Comparison of ENCODE assay signal across 8 cellular contexts in the genomic region with DNA sequence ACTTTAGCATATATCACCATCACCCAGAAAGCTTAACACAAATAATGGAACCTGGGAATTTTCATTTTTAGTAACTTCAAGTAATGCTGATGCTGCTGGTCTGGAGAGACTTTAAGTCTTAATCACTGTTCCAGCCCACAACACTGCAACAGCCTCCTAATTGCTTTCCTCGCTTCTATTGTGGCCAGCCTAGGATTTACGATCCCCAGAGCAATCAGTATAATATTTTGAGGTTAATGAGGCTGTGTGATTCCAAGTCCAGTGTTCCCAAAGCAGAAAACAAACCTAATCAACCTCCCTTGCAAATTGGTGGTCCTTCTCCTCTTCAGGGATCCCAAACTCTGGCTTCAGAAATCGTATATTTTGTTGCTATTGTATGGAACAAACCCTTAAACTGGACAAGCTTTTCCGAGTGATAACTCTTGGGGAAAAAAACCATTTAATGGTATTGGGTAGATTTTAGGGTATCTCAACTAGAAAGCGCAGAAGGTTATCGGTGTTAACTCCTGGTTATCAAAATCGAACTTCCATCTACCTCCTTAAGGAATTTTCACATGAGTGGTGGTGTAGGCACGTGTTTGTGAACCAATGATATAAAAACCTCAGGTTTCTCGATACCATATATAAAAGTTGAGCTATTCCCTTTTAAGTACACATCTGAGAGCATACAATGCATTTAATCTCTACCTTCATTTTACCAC. TPM values are rescaled to one million over a fixed set of nuclear protein-coding genes. Genes with fewer than 3 reads are reported as not detected.
DNase-seq lines count a peak whose midpoint lies in the region; ATAC-seq and TF ChIP-seq lines count a peak whose summit lies in the region.

No MANE protein-coding gene starts in this region.

- H4K20me1 ChIP-seq in Loucy (ENCODE audit: insufficient read depth, low read length, poor library complexity, severe bottlenecking) (peaks cover 33% of the 10 kb centered on the region), neural cell (ENCODE audit: insufficient read depth) (no peaks in the 10 kb centered on the region)

- H3K79me2 ChIP-seq in Loucy (ENCODE audit: insufficient read depth, low read length) = peaks cover 58% of the 10 kb centered on the region
- H3K79me2 ChIP-seq in neural cell (replicated peaks; ENCODE audit: insufficient read depth, low read length) = peaks cover 54% of the 10 kb centered on the region

- TF ChIP-seq EP300 in neural cell (conservative IDR thresholded peaks at IDR 0.05; ENCODE audit: poor library complexity, severe bottlenecking) = no peak

- peaks cover 50% of the 10 kb centered on the region for H3K4me1 ChIP-seq in Loucy (ENCODE audit: insufficient read depth, low read length, poor library complexity, severe bottlenecking)

- peaks cover 53% of the 10 kb centered on the region for H3K4me1 Mint-ChIP-seq in CD14-positive monocyte

- H3K27ac Mint-ChIP-seq in CD14-positive monocyte = peak overlapping the region in 6 of 7 donors; percentile 56 to 90 (median 78)

- DNase-seq in CD14-positive monocyte (ENCODE audit: low spot score) (no peak), coronary artery (ENCODE audit: low spot score) (no peak), GF-D8 (lab: John Stamatoyannopoulos, UW) (no peak)
- DNase-seq in central memory CD4-positive, alpha-beta T cell = no peak

- H3K27ac ChIP-seq in coronary artery (peak overlapping the region; percentile 70 to 76), neural cell (ENCODE audit: low read length) (peak overlapping the region; percentile 58)

- H3K4me2 ChIP-seq in Loucy (ENCODE audit: low read depth, low read length, poor library complexity, severe bottlenecking) (peak overlapping the region; percentile 92), neural cell (ENCODE audit: low read length) (peak overlapping the region; percentile 84)

- H3K4me3 ChIP-seq in Loucy (ENCODE audit: low read length, poor library complexity, severe bottlenecking) = peak overlapping the region; percentile 88
- H3K4me3 ChIP-seq in coronary artery = peak overlapping the region; percentile 68
- H3K4me3 ChIP-seq in neural cell (ENCODE audit: low read length) = peak overlapping the region; percentile 64

- H3K4me3 Mint-ChIP-seq in CD14-positive monocyte = peak overlapping the region; percentile 79 to 91

- H3K9ac ChIP-seq in Loucy (ENCODE audit: low read depth, low read length, poor library complexity, severe bottlenecking) (peak overlapping the region; percentile 89), neural cell (ENCODE audit: low read length) (peak overlapping the region; percentile 60)

- TF ChIP-seq RAD21 in neural cell (conservative IDR thresholded peaks at IDR 0.05) = no peak

- H3K9me2 ChIP-seq in Loucy (replicated peaks; ENCODE audit: low read depth, low read length) = no peaks in the 10 kb centered on the region
- no peaks in the 10 kb centered on the region for H3K9me2 ChIP-seq in neural cell (ENCODE audit: insufficient read depth, low read length)

- no peaks in the 10 kb centered on the region for H3K27me3 ChIP-seq in Loucy (ENCODE audit: insufficient read depth, low read length, poor library complexity, severe bottlenecking)
- H3K27me3 ChIP-seq in neural cell (ENCODE audit: insufficient read depth, low read depth, low read length) = no peaks in the 10 kb centered on the region

- H3K9me3 ChIP-seq in Loucy (ENCODE audit: insufficient read depth, low read depth, low read length) = no peaks in the 10 kb centered on the region
- H3K9me3 ChIP-seq in neural cell (ENCODE audit: low read length) = no peaks in the 10 kb centered on the region

- H3F3A ChIP-seq in Loucy (ENCODE audit: low read depth) (no peaks in the 10 kb centered on the region), neural cell (ENCODE audit: insufficient read depth, low read length, poor library complexity, severe bottlenecking) (no peaks in the 10 kb centered on the region)

- no peaks in the 10 kb centered on the region for H3K36me3 ChIP-seq in Loucy (ENCODE audit: insufficient read depth, low read length)
- H3K36me3 ChIP-seq in neural cell (ENCODE audit: insufficient read depth, low read length) = no peaks in the 10 kb centered on the region

- H3K9me3 Mint-ChIP-seq in CD14-positive monocyte = no peaks in the 10 kb centered on the region

- H3K36me3 Mint-ChIP-seq in CD14-positive monocyte = peaks cover 16 to 28% of the 10 kb centered on the region in 2 donors

- H2AFZ ChIP-seq in Loucy (ENCODE audit: low read length) (no peak overlapping the region), neural cell (ENCODE audit: low read depth, low read length) (no peak overlapping the region)

- no peaks in the 10 kb centered on the region for H3K27me3 Mint-ChIP-seq in CD14-positive monocyte (ENCODE audit: low read depth in 3 of 3)

- ATAC-seq in HG03571 (IDR thresholded peaks at IDR 0.05; ENCODE audit: unreplicated experiment) (no peak), HG02970 (IDR thresholded peaks at IDR 0.05; ENCODE audit: low FRiP score, unreplicated experiment) (no peak)

- intact Hi-C loops in CD14-positive monocyte (cut with micrococcal nuclease) = no loop called here

- TF ChIP-seq CTCF in CD14-positive monocyte (IDR thresholded peaks at IDR 0.05) (no peak), Loucy (conservative IDR thresholded peaks at IDR 0.05; ENCODE audit: low read length) (no peak), coronary artery (IDR thresholded peaks at IDR 0.05) (no peak), neural cell (IDR thresholded peaks at IDR 0.05; ENCODE audit: poor library complexity, severe bottlenecking) (no peak)

TF ChIP-seq in neural cell, 6 proteins besides CTCF, POLR2A, EP300 and RAD21:
- TF ChIP-seq MXI1 (conservative IDR thresholded peaks at IDR 0.05; ENCODE audit: poor library complexity, severe bottlenecking) = peak; percentile 29
- no peak for TF ChIP-seq POLR2AphosphoS5 (IDR thresholded peaks at IDR 0.05)

RNA-seq across cellular contexts. Expression of gene BOLA1, which starts 50.0 kb away (rescaled TPM):
- 10 to 100 TPM; 17.6 to 17.8 TPM for polyA plus RNA-seq in CD14-positive monocyte
- polyA plus RNA-seq in neural cell = 19.6 and 26.3 TPM in 2 replicates
- 8.6 and 9.0 TPM in 2 replicates for polyA minus RNA-seq in neural cell
